1 cellular context compared by ENCODE assay signal in the genomic region with DNA sequence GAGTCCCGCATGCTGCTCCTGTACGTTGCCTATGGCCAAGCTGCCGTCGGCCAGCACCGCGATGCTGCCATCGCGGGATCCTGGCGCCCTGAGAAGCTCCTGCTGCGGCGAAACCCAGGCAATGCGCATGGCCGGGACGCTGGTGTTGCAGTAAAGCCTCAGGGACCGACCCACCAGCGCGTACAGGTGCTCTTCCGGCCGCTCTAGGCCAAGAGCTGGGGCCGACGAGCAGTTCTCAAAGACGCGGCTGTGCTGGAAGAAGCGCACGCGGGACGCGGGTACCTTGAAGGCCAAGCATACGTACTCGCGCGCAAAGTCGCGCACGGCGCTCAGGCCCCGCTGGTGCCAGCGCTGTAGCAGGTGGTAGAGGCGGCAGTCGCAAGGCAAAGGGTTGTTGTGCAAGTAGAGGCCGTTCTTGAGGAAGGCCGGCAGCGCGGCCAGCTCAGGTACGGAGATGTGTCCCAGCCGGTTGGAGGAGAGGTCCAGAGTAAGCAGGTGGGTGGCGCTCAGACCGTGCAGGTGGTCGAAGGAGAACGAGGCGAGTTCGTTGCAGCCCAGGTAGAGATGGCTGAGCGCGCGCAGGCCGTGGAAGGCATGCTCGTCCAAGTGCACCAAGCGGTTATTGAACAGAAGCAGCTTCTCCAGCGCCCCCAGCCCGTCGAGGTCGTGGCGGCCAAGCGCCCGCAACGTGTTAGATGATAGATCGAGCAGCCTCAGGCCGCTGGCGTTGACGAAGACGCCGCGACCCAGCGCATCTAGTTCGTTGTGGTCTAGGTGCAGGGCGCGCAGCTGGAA.
TF ChIP-seq lines count a peak whose summit lies in the region.

No MANE protein-coding gene starts in this region.

TF ChIP-seq in GM12878, 131 proteins besides CTCF, POLR2A, EP300 and RAD21:
- TF ChIP-seq PML (IDR thresholded peaks at IDR 0.05; ENCODE audit: low read length) (no peak), TCF3 (IDR thresholded peaks at IDR 0.05; ENCODE audit: borderline replicate concordance, insufficient read depth, low read depth, low read length) (0 out of 2 replicates have a peak, but pooled peaks have one; percentile 11), PAX5 (IDR thresholded peaks at IDR 0.05; ENCODE audit: borderline replicate concordance, low read depth, low read length) (0 out of 2 replicates have a peak, but pooled peaks have one; percentile 12), RUNX3 (IDR thresholded peaks at IDR 0.05; ENCODE audit: low read length) (0 out of 2 replicates have a peak, but pooled peaks have one; percentile 3)
